ENCODE assay signal across 8 cellular contexts in genomic region chr18:596288-596881, GRCh38. TPM values are rescaled to one million over a fixed set of nuclear protein-coding genes. Genes with fewer than 3 reads are reported as not detected.
A peak's percentile ranks its signal among the peaks of the same experiment; 100 is the strongest.
DNase-seq lines count a peak whose midpoint lies in the region; ATAC-seq and TF ChIP-seq lines count a peak whose summit lies in the region.

No MANE protein-coding gene starts in this region.

- H3K27ac Mint-ChIP-seq in chondrocyte (ENCODE audit: unreplicated experiment) = no peak overlapping the region

- H3K27me3 Mint-ChIP-seq in chondrocyte (ENCODE audit: low read depth) = peaks cover 13% of the 10 kb centered on the region

- ATAC-seq in HG02885 (IDR thresholded peaks at IDR 0.05; ENCODE audit: poor library complexity, unreplicated experiment) (peak; percentile 79), GM21786 (IDR thresholded peaks at IDR 0.05; ENCODE audit: unreplicated experiment) (no peak)

- H3K9me3 Mint-ChIP-seq in chondrocyte (ENCODE audit: low read depth) = no peaks in the 10 kb centered on the region

- DNase-seq in stimulated activated CD8-positive, alpha-beta memory T cell treated with anti-CD3 and anti-CD28 coated beads, Interleukin-12 subunit alpha, Interleukin-12 subunit beta, amount 100 ng/mL, for 4 hours (ENCODE audit: low read depth) = peak; percentile 32
- no peak for DNase-seq in stimulated activated CD8-positive, alpha-beta memory T cell treated with anti-CD3 and anti-CD28 coated beads, Interleukin-4, amount 100 ng/mL, for 48 hours
- peak; percentile 67 for DNase-seq in NCI-H345 treated with DMSO at 0.1 percent for 48 hours (lab: John Stamatoyannopoulos, UW; ENCODE audit: unreplicated experiment)
- no peak for DNase-seq in chondrocyte (ENCODE audit: low spot score)
- peak in 31 of 56 donors; percentile 9 to 90 (median 55) for DNase-seq in nucleus accumbens (lab: John Stamatoyannopoulos, UW)
- no peak for DNase-seq in AG20443 (ENCODE audit: low spot score)

- H3K36me3 Mint-ChIP-seq in chondrocyte (ENCODE audit: low read depth) = no peaks in the 10 kb centered on the region

- H3K4me1 Mint-ChIP-seq in chondrocyte (ENCODE audit: low read depth) = peaks cover 11% of the 10 kb centered on the region

- no peak for TF ChIP-seq CTCF in chondrocyte (IDR thresholded peaks at IDR 0.05)

- peak overlapping the region; percentile 31 for H3K4me3 Mint-ChIP-seq in chondrocyte (ENCODE audit: unreplicated experiment)

RNA-seq across cellular contexts. Expression of gene CLUL1, which starts 0.4 kb away (rescaled TPM):
- total RNA-seq in chondrocyte = not detected in 3 replicates

RNA-seq across cellular contexts. Expression of gene CETN1, which starts 16.2 kb away (rescaled TPM):
- total RNA-seq in chondrocyte = not detected in 3 replicates

Comparison
In these comparisons a context has a peak if more than half of its experiments do, and no peak if none do; other contexts are left out.
1. DNase-seq: peak in stimulated activated CD8-positive, alpha-beta memory T cell treated with anti-CD3 and anti-CD28 coated beads, Interleukin-12 subunit alpha, Interleukin-12 subunit beta, amount 100 ng/mL, for 4 hours (single experiment), NCI-H345 treated with DMSO at 0.1 percent for 48 hours (single experiment) and nucleus accumbens (31 of 56); none in stimulated activated CD8-positive, alpha-beta memory T cell treated with anti-CD3 and anti-CD28 coated beads, Interleukin-4, amount 100 ng/mL, for 48 hours (single experiment), chondrocyte (single experiment) and AG20443 (single experiment).